27 cellular contexts compared by ENCODE assay signal in the genomic region with DNA sequence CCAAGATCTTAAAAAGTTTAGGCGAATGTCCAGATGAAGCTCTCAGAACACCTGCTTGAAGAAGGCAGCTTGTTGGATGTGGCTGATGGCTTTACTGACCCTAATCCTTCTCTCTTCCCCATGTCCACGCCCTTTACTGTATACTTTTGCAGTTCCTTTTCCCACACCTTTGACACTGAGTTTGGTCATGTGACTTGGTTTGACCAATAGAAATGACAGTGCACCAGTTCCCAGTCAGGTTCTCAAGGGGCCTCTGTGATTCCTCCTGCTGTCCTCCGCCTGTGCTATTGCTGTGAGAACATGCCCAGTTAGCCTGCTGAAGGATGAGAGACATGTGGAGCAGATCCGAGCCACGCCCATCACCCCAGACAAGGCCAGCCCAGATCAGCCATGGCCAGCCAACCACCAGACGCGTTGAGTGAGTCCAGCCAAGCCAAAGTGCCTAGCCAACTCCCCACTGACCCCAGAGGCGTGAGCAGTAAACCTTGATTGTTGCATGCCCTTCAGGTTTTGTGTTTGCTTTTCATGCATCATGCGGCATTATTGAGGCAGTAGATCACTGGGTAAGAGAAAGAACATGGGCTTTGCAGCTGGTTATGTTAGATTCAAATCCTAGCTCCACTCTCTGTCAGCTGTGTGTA.
DNase-seq lines count a peak whose midpoint lies in the region; ATAC-seq, FAIRE-seq and TF ChIP-seq lines count a peak whose summit lies in the region.
"Had no signal": no experiment of that assay in that cellular context is flagged by ENCODE, and none has a peak within 500 bp of the region (broad histone marks: within the 10 kb centered on the region; RNA-seq: fewer than 3 reads in every experiment).

No MANE protein-coding gene starts in this region.

- peak overlapping the region; percentile 79 for H3K27ac Mint-ChIP-seq in nephron progenitor cell
- H3K27ac Mint-ChIP-seq: activated CD8-positive, alpha-beta memory T cell treated with anti-CD3 and anti-CD28 coated beads, Interleukin-2, amount 10 ng/mL, durations not matched to agents 7 days and 5 days had no signal

- H3K79me2 ChIP-seq in OCI-LY7 (ENCODE audit: insufficient read depth, low read depth, low read length), result no peaks in the 10 kb centered on the region

- H3K36me3 ChIP-seq in OCI-LY7 (ENCODE audit: insufficient read depth, low read length), result no peaks in the 10 kb centered on the region
- H3K36me3 ChIP-seq in effector memory CD4-positive, alpha-beta T cell (ENCODE audit: control insufficient read depth, insufficient read depth, low read length), result no peaks in the 10 kb centered on the region
- H3K36me3 ChIP-seq: ascending aorta; BLaER1 treated with 17β-estradiol and CSF1 and Interleukin-3, amounts not matched to agents 10 nM and 100 nM; esophagus muscularis mucosa; ovary had no signal

- no peaks in the 10 kb centered on the region for H3K36me3 Mint-ChIP-seq in nephron progenitor cell (ENCODE audit: low read depth)
- H3K36me3 Mint-ChIP-seq: activated CD8-positive, alpha-beta memory T cell treated with anti-CD3 and anti-CD28 coated beads, Interleukin-2, amount 10 ng/mL, durations not matched to agents 7 days and 5 days had no signal

- FAIRE-seq in HTR-8/SVneo (lab: Jason Lieb, UNC), result peak; percentile 33
- FAIRE-seq: TTC549 had no signal

- POLR2A ChIA-PET in OCI-LY7 (lab: Charles Lee), result interaction anchor here (0.9 kb wide), 1 partner anchor 10 kb away, joined by 4 read pairs; no protein-coding TSS in a partner anchor

- no peak overlapping the region for H3K4me3 ChIP-seq in OCI-LY7 (ENCODE audit: low read depth, low read length, poor library complexity, severe bottlenecking)
- no peak overlapping the region for H3K4me3 ChIP-seq in effector memory CD4-positive, alpha-beta T cell (ENCODE audit: insufficient read depth, low read depth, low read length, poor library complexity, severe bottlenecking)
- H3K4me3 ChIP-seq: ascending aorta; BLaER1 treated with 17β-estradiol and CSF1 and Interleukin-3, amounts not matched to agents 10 nM and 100 nM; esophagus muscularis mucosa; lung; ovary; SK-N-MC had no signal

- no peak overlapping the region for H3K4me2 ChIP-seq in OCI-LY7 (ENCODE audit: low read length)

- peaks cover 11% of the 10 kb centered on the region for H3K27me3 Mint-ChIP-seq in nephron progenitor cell (ENCODE audit: low read depth, poor library complexity)

- H2AFZ ChIP-seq in OCI-LY7 (ENCODE audit: low read length), result no peak overlapping the region

- DNase-seq in HTR-8/SVneo (ENCODE audit: insufficient read length, low spot score) (no peak), OCI-LY7 (ENCODE audit: low spot score) (peak; percentile 18), nephron progenitor cell (no peak), NCI-H526 (lab: John Stamatoyannopoulos, UW) (no peak)
- DNase-seq in effector memory CD4-positive, alpha-beta T cell, result no peak
- DNase-seq: activated CD8-positive, alpha-beta memory T cell treated with anti-CD3 and anti-CD28 coated beads, Interleukin-2, amount 10 ng/mL, durations not matched to agents 7 days and 5 days; activated T-cell treated with anti-CD3 and anti-CD28 coated beads, Interleukin-2, amount 50 U/mL, for 4 hours; DMS153; foreskin fibroblast; HCEC 1CT; kidney glomerular epithelial cell; NCI-H1092 treated with DMSO at 0.1 percent for 48 hours; NCI-H187; NCI-H2171; ovary; stimulated activated CD4-positive, alpha-beta T cell treated with anti-CD3 and anti-CD28 coated beads, Interleukin-15, amount 100 ng/mL, for 24 hours; stimulated activated CD4-positive, alpha-beta T cell treated with anti-CD3 and anti-CD28 coated beads, Interleukin-4, amount 100 ng/mL, for 4 hours; T-helper 1 cell had no signal

- H3K9me3 Mint-ChIP-seq in nephron progenitor cell, result peaks cover 4% of the 10 kb centered on the region
- H3K9me3 Mint-ChIP-seq: activated T-cell treated with anti-CD3 and anti-CD28 coated beads, Interleukin-2, amount 50 U/mL, for 4 hours had no signal

- intact Hi-C loops in OCI-LY7 (cut with micrococcal nuclease; ENCODE audit: unreplicated experiment), result no loop called here

- H4K20me1 ChIP-seq in OCI-LY7 (ENCODE audit: insufficient read depth, low read length), result no peaks in the 10 kb centered on the region
- H4K20me1 ChIP-seq: BLaER1 treated with 17β-estradiol and CSF1 and Interleukin-3, amounts not matched to agents 10 nM and 100 nM had no signal

- TF ChIP-seq CTCF in OCI-LY7 (conservative IDR thresholded peaks at IDR 0.05; ENCODE audit: low read length) (no peak), nephron progenitor cell (IDR thresholded peaks at IDR 0.05) (no peak)

- H3K27me3 ChIP-seq in effector memory CD4-positive, alpha-beta T cell (replicated peaks; ENCODE audit: control insufficient read depth, insufficient read depth, low read length, poor library complexity, severe bottlenecking), result no peaks in the 10 kb centered on the region
- H3K27me3 ChIP-seq: ascending aorta; BLaER1 treated with 17β-estradiol and CSF1 and Interleukin-3, amounts not matched to agents 10 nM and 100 nM; ovary had no signal

- no peak overlapping the region for H3K27ac ChIP-seq in OCI-LY7 (ENCODE audit: low read depth, low read length, poor library complexity, severe bottlenecking)
- no peak overlapping the region for H3K27ac ChIP-seq in effector memory CD4-positive, alpha-beta T cell (ENCODE audit: insufficient read depth, low read length, poor library complexity, severe bottlenecking)
- H3K27ac ChIP-seq: ascending aorta; BLaER1 treated with 17β-estradiol and CSF1 and Interleukin-3, amounts not matched to agents 10 nM and 100 nM; esophagus muscularis mucosa; ovary; RWPE1; SK-N-MC had no signal

- no TSS peak for BruUV-seq in OCI-LY7 (replicated peaks; lab: Mats Ljungman, UMichigan)

- CTCF ChIA-PET in OCI-LY7 (lab: Charles Lee; ENCODE audit: unreplicated experiment), result no interaction called here

- ATAC-seq in esophagus mucosa (peak; percentile 44), HG03108 (IDR thresholded peaks at IDR 0.05; ENCODE audit: unreplicated experiment) (no peak)
- ATAC-seq: activated CD8-positive, alpha-beta memory T cell treated with anti-CD3 and anti-CD28 coated beads, Interleukin-2, amount 10 ng/mL, durations not matched to agents 7 days and 5 days; activated T-cell treated with anti-CD3 and anti-CD28 coated beads, Interleukin-2, amount 50 U/mL, for 4 hours had no signal

- no peak overlapping the region for H3K4me3 Mint-ChIP-seq in nephron progenitor cell
- H3K4me3 Mint-ChIP-seq: activated CD8-positive, alpha-beta memory T cell treated with anti-CD3 and anti-CD28 coated beads, Interleukin-2, amount 10 ng/mL, durations not matched to agents 7 days and 5 days; activated T-cell treated with anti-CD3 and anti-CD28 coated beads, Interleukin-2, amount 50 U/mL, for 4 hours had no signal

- H3K4me1 Mint-ChIP-seq in nephron progenitor cell, result peaks cover 75% of the 10 kb centered on the region

- H3K9me2 ChIP-seq in OCI-LY7 (ENCODE audit: insufficient read depth, low read length), result no peaks in the 10 kb centered on the region

- no peaks in the 10 kb centered on the region for H3K9me3 ChIP-seq in OCI-LY7 (ENCODE audit: low read length)
- no peaks in the 10 kb centered on the region for H3K9me3 ChIP-seq in effector memory CD4-positive, alpha-beta T cell (ENCODE audit: control insufficient read depth, low read length)
- H3K9me3 ChIP-seq: ascending aorta, esophagus muscularis mucosa, ovary had no signal

- peaks cover 23% of the 10 kb centered on the region for H3K4me1 ChIP-seq in OCI-LY7 (ENCODE audit: insufficient read depth, low read length, poor library complexity, severe bottlenecking)
- H3K4me1 ChIP-seq in effector memory CD4-positive, alpha-beta T cell (ENCODE audit: control insufficient read depth, insufficient read depth, low read length, poor library complexity, severe bottlenecking), result no peaks in the 10 kb centered on the region
- H3K4me1 ChIP-seq: ascending aorta had no signal
